In genomic region chr17:49241763-49242312, GRCh38 we compare ENCODE assay signal across 1 cellular context.
TF ChIP-seq lines count a peak whose summit lies in the region.

No MANE protein-coding gene starts in this region.

TF ChIP-seq in K562, 482 proteins besides CTCF, POLR2A, EP300 and RAD21 (continued from another document and continues in another):
- TF ChIP-seq CEBPZ (IDR thresholded peaks at IDR 0.05; ENCODE audit: borderline replicate concordance, low read depth, low read length) (no peak), ESRRA (IDR thresholded peaks at IDR 0.05; ENCODE audit: borderline replicate concordance, low read depth) (peak; percentile 53; the same call in 1 of the 2 replicates), FOXK1 (CRISPR knock-in tag; IDR thresholded peaks at IDR 0.05; ENCODE audit: borderline replicate concordance) (no peak), GATAD2A (IDR thresholded peaks at IDR 0.05) (peak; percentile 48; the same call in 1 of the 2 replicates), MLX (CRISPR knock-in tag; conservative IDR thresholded peaks at IDR 0.05) (no peak), TCF15 (CRISPR knock-in tag; IDR thresholded peaks at IDR 0.05) (no peak), MCM3 (IDR thresholded peaks at IDR 0.05) (0 out of 2 replicates have a peak, but pooled peaks have one; percentile 14), ZBTB2 (IDR thresholded peaks at IDR 0.05) (peak; percentile 37; the same call in 1 of the 2 replicates), SMARCA5 (IDR thresholded peaks at IDR 0.05) (no peak), MTF1 (CRISPR knock-in tag; IDR thresholded peaks at IDR 0.05; ENCODE audit: borderline replicate concordance) (no peak), XRCC5 (IDR thresholded peaks at IDR 0.05; ENCODE audit: low read depth, low read length) (no peak), TSHZ1 (CRISPR knock-in tag; IDR thresholded peaks at IDR 0.05) (no peak), ZNF395 (CRISPR knock-in tag; IDR thresholded peaks at IDR 0.05) (0 out of 2 replicates have a peak, but pooled peaks have one; percentile 21), TCF3 (CRISPR knock-in tag; IDR thresholded peaks at IDR 0.05) (peak; percentile 49; the same call in 1 of the 2 replicates), ATF6 (CRISPR knock-in tag; IDR thresholded peaks at IDR 0.05) (no peak), PKNOX1 (IDR thresholded peaks at IDR 0.05) (peak; percentile 48; the same call in 1 of the 2 replicates), MEF2D (tag; conservative IDR thresholded peaks at IDR 0.05; ENCODE audit: low read depth) (0 out of 2 replicates have a peak, but pooled peaks have one; percentile 25), PTBP1 (IDR thresholded peaks at IDR 0.05; ENCODE audit: low read depth, low read length) (no peak), STAT6 (CRISPR knock-in tag; IDR thresholded peaks at IDR 0.05) (no peak), E2F8 (IDR thresholded peaks at IDR 0.05; ENCODE audit: low read depth, partially characterized antibody) (no peak), ZNF780A (CRISPR knock-in tag; IDR thresholded peaks at IDR 0.05) (no peak), ATF3 (IDR thresholded peaks at IDR 0.05) (no peak), ATF3 (CRISPR knock-in tag; conservative IDR thresholded peaks at IDR 0.05) (no peak), ZNF398 (CRISPR knock-in tag; IDR thresholded peaks at IDR 0.05) (no peak), ZNF75A (CRISPR knock-in tag; IDR thresholded peaks at IDR 0.05) (no peak), GTF2E2 (tag; IDR thresholded peaks at IDR 0.05) (no peak), ZNF507 (tag; conservative IDR thresholded peaks at IDR 0.05) (no peak), TCF7 (IDR thresholded peaks at IDR 0.05; ENCODE audit: borderline replicate concordance) (no peak), ATF7 (IDR thresholded peaks at IDR 0.05) (peak; percentile 68; the same call in 1 of the 2 replicates), ZNF3 (CRISPR knock-in tag; IDR thresholded peaks at IDR 0.05) (no peak)
